1 cellular context compared by ENCODE assay signal in genomic region chr5:56264417-56265025, GRCh38.
A peak's percentile ranks its signal among the peaks of the same experiment; 100 is the strongest.
TF ChIP-seq lines count a peak whose summit lies in the region.

No MANE protein-coding gene starts in this region.

TF ChIP-seq in K562, 482 proteins besides CTCF, POLR2A, EP300 and RAD21 (continued from another document):
- TF ChIP-seq CHAMP1 (IDR thresholded peaks at IDR 0.05) (peak; percentile 30; the same call in 1 of the 2 replicates), SMARCB1 (IDR thresholded peaks at IDR 0.05; ENCODE audit: insufficient read length, low read depth) (no peak), TEAD1 (CRISPR knock-in tag; IDR thresholded peaks at IDR 0.05) (peak in 1 of 2 experiments; percentile 88; a peak in 1 of 4 replicates), CC2D1A (IDR thresholded peaks at IDR 0.05) (peak; percentile 41; the same call in 1 of the 2 replicates), BCL6 (CRISPR knock-in tag; IDR thresholded peaks at IDR 0.05) (no peak), CTCFL (IDR thresholded peaks at IDR 0.05; ENCODE audit: borderline replicate concordance, insufficient read depth, low read depth, low read length, poor library complexity, severe bottlenecking) (peak; percentile 68), TEAD2 (tag; IDR thresholded peaks at IDR 0.05) (0 out of 2 replicates have a peak, but pooled peaks have one; percentile 36), STAG1 (CRISPR knock-in tag; IDR thresholded peaks at IDR 0.05; ENCODE audit: borderline replicate concordance) (peak; percentile 74; the same call in 1 of the 2 replicates), CBX5 (IDR thresholded peaks at IDR 0.05; ENCODE audit: borderline replicate concordance, low read depth) (no peak), SMC3 (conservative IDR thresholded peaks at IDR 0.05; ENCODE audit: insufficient read depth, low read depth, low read length) (peak; percentile 46), TEAD4 (IDR thresholded peaks at IDR 0.05; ENCODE audit: low read length) (peak; percentile 66), TEAD4 (CRISPR knock-in tag; IDR thresholded peaks at IDR 0.05; ENCODE audit: borderline replicate concordance) (no peak)
